8 cellular contexts compared by ENCODE assay signal in the genomic region with DNA sequence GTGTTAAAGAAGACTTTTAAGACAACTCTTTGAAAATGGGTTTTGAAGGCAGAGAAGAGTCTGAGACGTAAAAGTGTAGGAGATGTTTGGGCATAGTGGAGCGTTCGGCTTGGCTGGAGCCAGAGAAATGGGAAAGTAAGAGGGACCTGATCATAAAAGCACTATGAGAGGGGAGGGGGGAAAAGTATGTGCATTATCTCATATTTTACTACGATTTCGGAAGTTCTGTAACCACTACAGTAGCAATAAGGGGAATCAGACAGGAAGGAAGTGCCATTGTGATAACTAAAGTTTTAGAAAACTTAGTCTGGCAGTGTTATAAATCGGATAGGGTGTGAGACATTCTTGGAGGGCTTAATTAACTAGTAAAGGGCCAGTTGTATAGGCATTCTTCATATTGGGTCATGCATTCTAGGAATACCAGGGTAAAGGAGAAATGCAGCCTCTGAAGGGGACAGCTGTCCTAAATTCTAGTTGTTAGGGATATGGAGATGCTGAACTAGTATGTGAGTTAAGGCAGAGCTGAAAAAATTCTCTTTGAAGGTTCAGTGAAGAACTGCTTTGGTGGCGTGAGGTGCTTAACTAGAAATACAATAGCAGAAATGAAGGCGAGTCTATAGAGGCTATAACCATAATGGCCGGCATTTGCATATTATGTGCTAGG.
A peak's percentile ranks its signal among the peaks of the same experiment; 100 is the strongest.
DNase-seq lines count a peak whose midpoint lies in the region; ATAC-seq and TF ChIP-seq lines count a peak whose summit lies in the region.

No MANE protein-coding gene starts in this region.

- peak overlapping the region; percentile 67 for H3K4me3 ChIP-seq in CD8-positive, alpha-beta T cell (ENCODE audit: low read depth, low read length)
- H3K4me3 ChIP-seq in NT2/D1 (ENCODE audit: insufficient read length, low read depth) (peak overlapping the region; percentile 82), endodermal cell (ENCODE audit: low read length) (peak overlapping the region; percentile 74), parathyroid adenoma (ENCODE audit: low read depth, low read length) (peak overlapping the region; percentile 61), mucosa of descending colon (no peak overlapping the region)

- POLR2A ChIA-PET in CD8-positive, alpha-beta T cell (lab: Charles Lee): no interaction called here

- WGBS in endodermal cell (ENCODE audit: insufficient coverage in 1 of 2, insufficient read length in 1 of 2), 2 experiments: 89 to 94% methylated on average over 6 to 9 of the region's 9 CpGs

- H3K4me1 ChIP-seq in CD8-positive, alpha-beta T cell (ENCODE audit: insufficient read depth, low read length): peaks cover 18% of the 10 kb centered on the region
- H3K4me1 ChIP-seq in NT2/D1 (ENCODE audit: insufficient read depth, insufficient read length) (peaks cover 3% of the 10 kb centered on the region), endodermal cell (ENCODE audit: control insufficient read depth, insufficient read depth, low read length) (no peaks in the 10 kb centered on the region), parathyroid adenoma (no peaks in the 10 kb centered on the region), mucosa of descending colon (ENCODE audit: low read depth) (no peaks in the 10 kb centered on the region)

- no peaks in the 10 kb centered on the region for H3K79me2 ChIP-seq in parathyroid adenoma

- H3K27me3 ChIP-seq in CD8-positive, alpha-beta T cell (ENCODE audit: insufficient read depth, low read length): no peaks in the 10 kb centered on the region
- H3K27me3 ChIP-seq in NT2/D1 (ENCODE audit: insufficient read depth, insufficient read length) (no peaks in the 10 kb centered on the region), endodermal cell (ENCODE audit: control insufficient read depth, insufficient read depth, low read length, poor library complexity, severe bottlenecking) (no peaks in the 10 kb centered on the region), parathyroid adenoma (ENCODE audit: control insufficient read depth, insufficient read depth, low read length) (no peaks in the 10 kb centered on the region)

- peak overlapping the region; percentile 45 for H3K27ac Mint-ChIP-seq in CD8-positive, alpha-beta T cell
- peak overlapping the region; percentile 42 for H3K27ac Mint-ChIP-seq in endodermal cell
- H3K27ac Mint-ChIP-seq in stimulated activated memory B cell treated with anti-CD40 and anti-IgM and Interleukin-4, amounts not matched to agents 10 μg/mL and 1 μg/mL and 100 μg/mL, for 72 hours: no peak overlapping the region

- H3K36me3 ChIP-seq in CD8-positive, alpha-beta T cell (ENCODE audit: insufficient read depth, low read length): no peaks in the 10 kb centered on the region
- H3K36me3 ChIP-seq in NT2/D1 (ENCODE audit: insufficient read depth, insufficient read length, low read length) (no peaks in the 10 kb centered on the region), endodermal cell (ENCODE audit: control insufficient read depth, insufficient read depth, low read length) (no peaks in the 10 kb centered on the region), parathyroid adenoma (ENCODE audit: control insufficient read depth, insufficient read depth, low read length) (no peaks in the 10 kb centered on the region), mucosa of descending colon (ENCODE audit: low read depth) (no peaks in the 10 kb centered on the region)

- no peak for TF ChIP-seq CTCF in CD8-positive, alpha-beta T cell (IDR thresholded peaks at IDR 0.05)
- TF ChIP-seq CTCF in endodermal cell (conservative IDR thresholded peaks at IDR 0.05) (no peak), parathyroid adenoma (IDR thresholded peaks at IDR 0.05) (no peak), mucosa of descending colon (IDR thresholded peaks at IDR 0.05) (no peak)

- H3K27me3 Mint-ChIP-seq in CD8-positive, alpha-beta T cell (ENCODE audit: low read depth): peaks cover 14% of the 10 kb centered on the region
- peaks cover 11% of the 10 kb centered on the region for H3K27me3 Mint-ChIP-seq in endodermal cell (ENCODE audit: insufficient read depth)
- peaks cover 34% of the 10 kb centered on the region for H3K27me3 Mint-ChIP-seq in stimulated activated memory B cell treated with anti-CD40 and anti-IgM and Interleukin-4, amounts not matched to agents 10 μg/mL and 1 μg/mL and 100 μg/mL, for 72 hours

- H3K27ac ChIP-seq in CD8-positive, alpha-beta T cell (ENCODE audit: low read depth, low read length): no peak overlapping the region
- H3K27ac ChIP-seq in endodermal cell (ENCODE audit: low read depth, low read length) (no peak overlapping the region), parathyroid adenoma (no peak overlapping the region)

- peak overlapping the region; percentile 73 for H3K4me3 Mint-ChIP-seq in CD8-positive, alpha-beta T cell
- H3K4me3 Mint-ChIP-seq in endodermal cell: peak overlapping the region; percentile 79
- no peak overlapping the region for H3K4me3 Mint-ChIP-seq in stimulated activated memory B cell treated with anti-CD40 and anti-IgM and Interleukin-4, amounts not matched to agents 10 μg/mL and 1 μg/mL and 100 μg/mL, for 72 hours

- H3K9me3 Mint-ChIP-seq in CD8-positive, alpha-beta T cell: no peaks in the 10 kb centered on the region
- H3K9me3 Mint-ChIP-seq in endodermal cell: no peaks in the 10 kb centered on the region
- H3K9me3 Mint-ChIP-seq in stimulated activated memory B cell treated with anti-CD40 and anti-IgM and Interleukin-4, amounts not matched to agents 10 μg/mL and 1 μg/mL and 100 μg/mL, for 72 hours: peaks cover 19% of the 10 kb centered on the region

- peaks cover 33% of the 10 kb centered on the region for H3K4me1 Mint-ChIP-seq in CD8-positive, alpha-beta T cell (ENCODE audit: low read depth)
- H3K4me1 Mint-ChIP-seq in endodermal cell: peaks cover 14% of the 10 kb centered on the region
- H3K4me1 Mint-ChIP-seq in stimulated activated memory B cell treated with anti-CD40 and anti-IgM and Interleukin-4, amounts not matched to agents 10 μg/mL and 1 μg/mL and 100 μg/mL, for 72 hours: peaks cover 11% of the 10 kb centered on the region

- no peaks in the 10 kb centered on the region for H3K9me3 ChIP-seq in CD8-positive, alpha-beta T cell (ENCODE audit: low read length)
- H3K9me3 ChIP-seq in NT2/D1 (ENCODE audit: insufficient read depth, low read length) (no peaks in the 10 kb centered on the region), endodermal cell (ENCODE audit: control insufficient read depth, low read length) (no peaks in the 10 kb centered on the region), parathyroid adenoma (ENCODE audit: control insufficient read depth, low read length) (no peaks in the 10 kb centered on the region), mucosa of descending colon (no peaks in the 10 kb centered on the region)

- peak overlapping the region; percentile 71 for H3K9ac ChIP-seq in NT2/D1 (ENCODE audit: insufficient read length, low read depth)
- no peak overlapping the region for H3K9ac ChIP-seq in endodermal cell (ENCODE audit: extremely low read depth, low read length, poor library complexity, severe bottlenecking)
- H3K9ac ChIP-seq in parathyroid adenoma: no peak overlapping the region

- ATAC-seq in CD8-positive, alpha-beta T cell: peak; percentile 66
- no peak for ATAC-seq in HG03097 (IDR thresholded peaks at IDR 0.05; ENCODE audit: low FRiP score, unreplicated experiment)
- no peak for ATAC-seq in mucosa of descending colon
- no peak for ATAC-seq in stimulated activated memory B cell treated with anti-CD40 and anti-IgM and Interleukin-4, amounts not matched to agents 10 μg/mL and 1 μg/mL and 100 μg/mL, for 72 hours

- H2AFZ ChIP-seq in parathyroid adenoma: no peak overlapping the region

- no peaks in the 10 kb centered on the region for H3K36me3 Mint-ChIP-seq in CD8-positive, alpha-beta T cell
- H3K36me3 Mint-ChIP-seq in endodermal cell (ENCODE audit: low read depth): peaks cover 5% of the 10 kb centered on the region
- no peaks in the 10 kb centered on the region for H3K36me3 Mint-ChIP-seq in stimulated activated memory B cell treated with anti-CD40 and anti-IgM and Interleukin-4, amounts not matched to agents 10 μg/mL and 1 μg/mL and 100 μg/mL, for 72 hours

- no peak for DNase-seq in CD8-positive, alpha-beta T cell
- no peak for DNase-seq in NT2/D1 (ENCODE audit: low read depth, low spot score)
- no peak for DNase-seq in endodermal cell
- no peak for DNase-seq in mucosa of descending colon
- no peak for DNase-seq in GF-D8 (lab: John Stamatoyannopoulos, UW)

- CTCF ChIA-PET in CD8-positive, alpha-beta T cell (lab: Charles Lee): no interaction called here

- H3K4me2 ChIP-seq in parathyroid adenoma (ENCODE audit: low read length): peak overlapping the region; percentile 76

- intact Hi-C loops in CD8-positive, alpha-beta T cell (cut with DNase I, micrococcal nuclease): no loop called here
- intact Hi-C loops in mucosa of descending colon (cut with DNase I, micrococcal nuclease): no loop called here
